ENCODE assay signal across 8 cellular contexts in genomic region chr6:31829633-31830492, GRCh38. TPM values are rescaled to one million over a fixed set of nuclear protein-coding genes. Genes with fewer than 3 reads are reported as not detected.
A peak's percentile ranks its signal among the peaks of the same experiment; 100 is the strongest.
DNase-seq lines count a peak whose midpoint lies in the region; TF ChIP-seq lines count a peak whose summit lies in the region.

No MANE protein-coding gene starts in this region.

- H3K27ac ChIP-seq in trophoblast cell (ENCODE audit: low read depth, low read length): no peak overlapping the region

- H3K4me1 ChIP-seq in trophoblast cell (ENCODE audit: control insufficient read depth in 1 of 2, insufficient read depth in 2 of 2, low read length in 2 of 2): peaks cover 12 to 14% of the 10 kb centered on the region in 2 experiments

- peaks cover 15% of the 10 kb centered on the region for H3K79me1 ChIP-seq in trophoblast cell (ENCODE audit: low read length)

- no peaks in the 10 kb centered on the region for H3K27me3 ChIP-seq in trophoblast cell (ENCODE audit: insufficient read depth, low read length)

- no peak overlapping the region for H2BK12ac ChIP-seq in trophoblast cell (ENCODE audit: low read length)

- H3K23ac ChIP-seq in trophoblast cell (ENCODE audit: low read length): no peak overlapping the region

- no peak overlapping the region for H3K14ac ChIP-seq in trophoblast cell (ENCODE audit: low read length)

- H4K91ac ChIP-seq in trophoblast cell (ENCODE audit: low read depth, low read length): no peak overlapping the region

- H4K8ac ChIP-seq in trophoblast cell (ENCODE audit: low read depth, low read length): peak overlapping the region; percentile 30

- H3K9ac ChIP-seq in trophoblast cell (ENCODE audit: low read length): no peak overlapping the region

- no peak overlapping the region for H3K18ac ChIP-seq in trophoblast cell (ENCODE audit: low read length)

- WGBS in trophoblast cell (ENCODE audit: extremely low coverage, insufficient coverage, insufficient read length): no CpG with 5 or more reads among the region's 20 CpGs

- H2BK5ac ChIP-seq in trophoblast cell (ENCODE audit: low read depth, low read length, poor library complexity): no peak overlapping the region

- no peaks in the 10 kb centered on the region for H3K9me3 ChIP-seq in trophoblast cell (ENCODE audit: insufficient read depth, low read depth, low read length)

- peak overlapping the region; percentile 73 for H3K4ac ChIP-seq in trophoblast cell (ENCODE audit: low read depth, low read length)

- TF ChIP-seq CTCF in WI38 (IDR thresholded peaks at IDR 0.05; ENCODE audit: low read depth, low read length) (peak; percentile 5; the same call in 1 of the 2 replicates), fibroblast of villous mesenchyme (IDR thresholded peaks at IDR 0.05; ENCODE audit: insufficient read depth, low read depth, low read length) (peak; percentile 43)

- DNase-seq in NOMO-1 (lab: John Stamatoyannopoulos, UW; ENCODE audit: unreplicated experiment in 2 of 2) (peak; percentile 25 to 68), NOMO-1 treated with dmso at 0.1 percent for 144 hours (lab: John Stamatoyannopoulos, UW; ENCODE audit: unreplicated experiment) (no peak), NCI-H1105 (lab: John Stamatoyannopoulos, UW) (peak; percentile 37), fibroblast of villous mesenchyme (ENCODE audit: low read depth) (peak; percentile 72), trophoblast cell (peak in 1 of 2 donors; percentile 66), GM19240 (ENCODE audit: insufficient read length, low spot score) (no peak), NCI-H187 treated with DMSO at 0.1 percent for 48 hours (lab: John Stamatoyannopoulos, UW) (no peak)

- H2AFZ ChIP-seq in trophoblast cell (ENCODE audit: insufficient read depth, low read length, poor library complexity): no peak overlapping the region

- H3K4me2 ChIP-seq in trophoblast cell (ENCODE audit: low read length): peak overlapping the region; percentile 67

- no peaks in the 10 kb centered on the region for H3K36me3 ChIP-seq in trophoblast cell (ENCODE audit: control insufficient read depth in 1 of 2, insufficient read depth in 2 of 2, low read length in 2 of 2)

- H2AK5ac ChIP-seq in trophoblast cell (ENCODE audit: low read length): no peak overlapping the region

- peaks cover 8% of the 10 kb centered on the region for H3K79me2 ChIP-seq in trophoblast cell (ENCODE audit: control insufficient read depth, insufficient read depth, low read length, poor library complexity)

- H3K4me3 ChIP-seq in WI38 (ENCODE audit: low read depth, low read length): peak overlapping the region; percentile 75
- H3K4me3 ChIP-seq in fibroblast of villous mesenchyme (ENCODE audit: low read depth, low read length): peak overlapping the region; percentile 84
- peak overlapping the region; percentile 67 for H3K4me3 ChIP-seq in trophoblast cell (ENCODE audit: low read depth, low read length)

- no peak overlapping the region for H2BK120ac ChIP-seq in trophoblast cell (ENCODE audit: insufficient read depth, low read length, poor library complexity)

- H4K12ac ChIP-seq in trophoblast cell (ENCODE audit: low read depth, low read length): no peak overlapping the region

RNA-seq across cellular contexts. Expression of gene HSPA1B, which starts 2.3 kb away (rescaled TPM):
- 84.4 and 148 TPM in 2 replicates for total RNA-seq in fibroblast of villous mesenchyme
- polyA plus RNA-seq in trophoblast cell (2013): 125 and 135 TPM in 2 replicates

RNA-seq across cellular contexts. Expression of gene HSPA1A, which starts 14.5 kb away (rescaled TPM):
- 77.0 and 132 TPM in 2 replicates for total RNA-seq in fibroblast of villous mesenchyme
- 93.2 and 100 TPM in 2 replicates for polyA plus RNA-seq in trophoblast cell (2013)

RNA-seq across cellular contexts. Expression of gene HSPA1L, which starts 14.8 kb away (rescaled TPM):
- 0.86 and 0.97 TPM in 2 replicates for total RNA-seq in fibroblast of villous mesenchyme
- polyA plus RNA-seq in trophoblast cell (2013): 0.87 and 0.94 TPM in 2 replicates

RNA-seq across cellular contexts. Expression of gene LSM2, which starts 23.1 kb away (rescaled TPM):
- 21.6 and 23.7 TPM in 2 replicates for total RNA-seq in fibroblast of villous mesenchyme
- polyA plus RNA-seq in trophoblast cell (2013): 109 and 111 TPM in 2 replicates

RNA-seq across cellular contexts. Expression of gene NEU1, which starts 32.8 kb away (rescaled TPM):
- total RNA-seq in fibroblast of villous mesenchyme: 70.8 and 77.6 TPM in 2 replicates
- 104 and 109 TPM in 2 replicates for polyA plus RNA-seq in trophoblast cell (2013)

Comparison
In these comparisons a context has a peak if more than half of its experiments do, and no peak if none do; other contexts are left out.
1. DNase-seq: peak in NOMO-1 (2 of 2), NCI-H1105 (single experiment) and fibroblast of villous mesenchyme (single experiment); none in NOMO-1 treated with dmso at 0.1 percent for 144 hours (single experiment), GM19240 (single experiment) and NCI-H187 treated with DMSO at 0.1 percent for 48 hours (single experiment).
2. Peak in every context shown above with its lines, with median percentiles within 50 percentile points of each other: H3K4me3 ChIP-seq.